27 cellular contexts compared by ENCODE assay signal in genomic region chr3:54733615-54734014, GRCh38.
"Had no signal": no experiment of that assay in that cellular context is flagged by ENCODE, and none has a peak within 500 bp of the region (broad histone marks: within the 10 kb centered on the region; RNA-seq: fewer than 3 reads in every experiment).

No MANE protein-coding gene starts in this region.

- H3K27me3 Mint-ChIP-seq: activated CD4-positive, alpha-beta memory T cell treated with anti-CD3 and anti-CD28 coated beads, Interleukin-2, amount 10 ng/mL, durations not matched to agents 7 days and 5 days; activated CD8-positive, alpha-beta memory T cell treated with anti-CD3 and anti-CD28 coated beads, Interleukin-2, amount 10 ng/mL, durations not matched to agents 7 days and 5 days; central memory CD8-positive, alpha-beta T cell had no signal

- H3K36me3 Mint-ChIP-seq: activated CD8-positive, alpha-beta memory T cell treated with anti-CD3 and anti-CD28 coated beads, Interleukin-2, amount 10 ng/mL, durations not matched to agents 7 days and 5 days; activated naive CD8-positive, alpha-beta T cell treated with anti-CD3 and anti-CD28 coated beads for 36 hours had no signal

- H3K4me1 Mint-ChIP-seq: activated CD4-positive, alpha-beta memory T cell treated with anti-CD3 and anti-CD28 coated beads, Interleukin-2, amount 10 ng/mL, durations not matched to agents 7 days and 5 days; activated CD8-positive, alpha-beta memory T cell treated with anti-CD3 and anti-CD28 coated beads, Interleukin-2, amount 10 ng/mL, durations not matched to agents 7 days and 5 days; activated naive CD8-positive, alpha-beta T cell treated with anti-CD3 and anti-CD28 coated beads for 36 hours; central memory CD8-positive, alpha-beta T cell had no signal

- H3K4me3 Mint-ChIP-seq: activated CD4-positive, alpha-beta memory T cell treated with anti-CD3 and anti-CD28 coated beads, Interleukin-2, amount 10 ng/mL, durations not matched to agents 7 days and 5 days; activated CD8-positive, alpha-beta memory T cell treated with anti-CD3 and anti-CD28 coated beads, Interleukin-2, amount 10 ng/mL, durations not matched to agents 7 days and 5 days; activated naive CD8-positive, alpha-beta T cell treated with anti-CD3 and anti-CD28 coated beads for 36 hours; central memory CD8-positive, alpha-beta T cell had no signal

- ATAC-seq: activated CD8-positive, alpha-beta memory T cell treated with anti-CD3 and anti-CD28 coated beads, Interleukin-2, amount 10 ng/mL, durations not matched to agents 7 days and 5 days; K562; Panc1 had no signal

- DNase-seq: activated CD4-positive, alpha-beta memory T cell treated with anti-CD3 and anti-CD28 coated beads, Interleukin-2, amount 10 ng/mL, durations not matched to agents 7 days and 5 days; activated CD4-positive, alpha-beta T cell treated with anti-CD3 and anti-CD28 coated beads for 1 hour; activated CD4-positive, alpha-beta T cell treated with anti-CD3 and anti-CD28 coated beads for 48 hours; activated CD4-positive, CD25-positive, alpha-beta regulatory T cell; activated CD8-positive, alpha-beta memory T cell treated with anti-CD3 and anti-CD28 coated beads for 24 hours; activated CD8-positive, alpha-beta memory T cell treated with anti-CD3 and anti-CD28 coated beads, Interleukin-2, amount 10 ng/mL, durations not matched to agents 7 days and 5 days; activated CD8-positive, alpha-beta memory T cell treated with anti-CD3 and anti-CD28 coated beads, Interleukin-2, amount 50 U/mL, for 48 hours; activated effector memory CD4-positive, alpha-beta T cell treated with anti-CD3 and anti-CD28 coated beads, Interleukin-2, amount 50 U/mL, for 16 hours; activated naive CD4-positive, alpha-beta T cell; activated naive CD4-positive, alpha-beta T cell treated with anti-CD3 and anti-CD28 coated beads, Interleukin-2, amount 50 U/mL, for 16 hours; activated naive CD8-positive, alpha-beta T cell treated with anti-CD3 and anti-CD28 coated beads for 36 hours; activated T-cell treated with anti-CD3 and anti-CD28 coated beads, Interleukin-2, amount 50 U/mL, for 48 hours; amniotic stem cell; aorta; NCI-H1417 treated with DMSO at 0.1 percent for 48 hours; NCI-H2029; NCI-H345; NCI-H510A; NCI-H526; NCI-H774; SW 1271; T-helper 1 cell; T-helper 2 cell; T-helper 9 cell had no signal

- H3K27ac Mint-ChIP-seq: activated CD4-positive, alpha-beta memory T cell treated with anti-CD3 and anti-CD28 coated beads, Interleukin-2, amount 10 ng/mL, durations not matched to agents 7 days and 5 days; activated CD8-positive, alpha-beta memory T cell treated with anti-CD3 and anti-CD28 coated beads, Interleukin-2, amount 10 ng/mL, durations not matched to agents 7 days and 5 days; activated naive CD8-positive, alpha-beta T cell treated with anti-CD3 and anti-CD28 coated beads for 36 hours had no signal
